In genomic region chr16:30369091-30369937, GRCh38 we compare ENCODE assay signal across 1 cellular context.
TF ChIP-seq lines count a peak whose summit lies in the region.

No MANE protein-coding gene starts in this region.

TF ChIP-seq in GM12878, 131 proteins besides CTCF, POLR2A, EP300 and RAD21:
- no peak for TF ChIP-seq HDAC2 (IDR thresholded peaks at IDR 0.05)
- no peak for TF ChIP-seq HDAC6 (IDR thresholded peaks at IDR 0.05; ENCODE audit: unreplicated experiment)
- 0 out of 2 replicates have a peak, but pooled peaks have one; percentile 18 for TF ChIP-seq LARP7 (IDR thresholded peaks at IDR 0.05)
- no peak for TF ChIP-seq RB1 (IDR thresholded peaks at IDR 0.05; ENCODE audit: borderline replicate concordance)
- TF ChIP-seq MXI1 (IDR thresholded peaks at IDR 0.05; ENCODE audit: low read depth, low read length), result no peak
- no peak for TF ChIP-seq SPI1 (IDR thresholded peaks at IDR 0.05; ENCODE audit: borderline replicate concordance, insufficient read depth, low read depth, low read length)
- 0 out of 2 replicates have a peak, but pooled peaks have one; percentile 6 for TF ChIP-seq YY1 (IDR thresholded peaks at IDR 0.05; ENCODE audit: low read depth, low read length)
- TF ChIP-seq KLF5 (IDR thresholded peaks at IDR 0.05; ENCODE audit: partially characterized antibody), result no peak
